1 cellular context compared by ENCODE assay signal in the genomic region with DNA sequence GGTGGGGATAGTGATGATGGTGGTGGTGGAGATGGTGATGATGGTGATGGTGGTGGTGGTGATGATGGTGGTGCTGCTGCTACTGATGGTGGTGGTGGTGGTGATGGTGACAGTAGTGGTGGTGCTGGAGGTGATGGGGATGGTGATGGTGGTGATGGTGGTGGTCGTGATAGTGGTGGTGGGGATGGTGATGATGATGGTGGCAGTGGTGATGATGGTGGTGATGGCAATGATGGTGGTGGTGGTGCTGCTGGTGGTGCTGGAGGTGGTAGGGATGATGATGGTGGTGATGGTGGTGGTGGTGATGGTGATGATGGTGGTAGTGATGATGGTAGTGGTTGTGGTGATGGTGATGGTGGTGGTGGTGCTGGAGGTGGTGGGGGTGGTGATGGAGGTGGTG.
TF ChIP-seq lines count a peak whose summit lies in the region.

No MANE protein-coding gene starts in this region.

TF ChIP-seq in IMR-90, 13 proteins besides CTCF, POLR2A, EP300 and RAD21:
- TF ChIP-seq RFX5 (IDR thresholded peaks at IDR 0.05; ENCODE audit: low read depth, low read length) (no peak), FOS (IDR thresholded peaks at IDR 0.05; ENCODE audit: low read depth, low read length) (no peak), NFE2L2 (IDR thresholded peaks at IDR 0.05; ENCODE audit: low read depth, low read length) (no peak), MAZ (IDR thresholded peaks at IDR 0.05; ENCODE audit: borderline replicate concordance, low read depth, low read length) (no peak), MAFK (IDR thresholded peaks at IDR 0.05; ENCODE audit: low read depth, low read length) (no peak)
- TF ChIP-seq, protein P1, sequence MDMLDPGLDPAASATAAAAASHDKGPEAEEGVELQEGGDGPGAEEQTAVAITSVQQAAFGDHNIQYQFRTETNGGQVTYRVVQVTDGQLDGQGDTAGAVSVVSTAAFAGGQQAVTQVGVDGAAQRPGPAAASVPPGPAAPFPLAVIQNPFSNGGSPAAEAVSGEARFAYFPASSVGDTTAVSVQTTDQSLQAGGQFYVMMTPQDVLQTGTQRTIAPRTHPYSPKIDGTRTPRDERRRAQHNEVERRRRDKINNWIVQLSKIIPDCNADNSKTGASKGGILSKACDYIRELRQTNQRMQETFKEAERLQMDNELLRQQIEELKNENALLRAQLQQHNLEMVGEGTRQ (IDR thresholded peaks at IDR 0.05; ENCODE audit: low read depth, low read length) = no peak
